In the genomic region with DNA sequence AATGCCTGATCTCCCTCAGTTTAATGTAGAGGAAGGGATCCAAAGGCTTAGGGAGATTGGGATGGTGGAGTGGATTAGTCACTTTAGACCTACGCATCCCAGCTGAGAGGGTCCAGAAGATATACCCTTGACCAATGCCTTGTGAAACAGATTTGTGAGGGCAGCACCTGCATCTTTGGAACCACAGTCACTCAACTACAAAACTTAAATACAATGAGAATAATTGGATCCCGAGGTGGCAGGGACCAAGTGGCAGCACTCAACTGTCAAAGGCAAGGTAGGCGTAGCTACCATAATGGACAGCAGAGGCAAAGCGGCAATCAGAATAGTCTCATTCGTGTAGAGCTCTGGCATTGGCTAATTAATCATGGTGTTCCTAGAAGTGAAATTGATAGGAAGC, we compare ENCODE assay signal across 3 cellular contexts. TPM values are rescaled to one million over a fixed set of nuclear protein-coding genes. Genes with fewer than 3 reads are reported as not detected.
"Had no signal": no experiment of that assay in that cellular context is flagged by ENCODE, and none has a peak within 500 bp of the region (broad histone marks: within the 10 kb centered on the region; RNA-seq: fewer than 3 reads in every experiment).

No MANE protein-coding gene starts in this region.

RNA-seq across cellular contexts. Expression of a gene that starts 20.3 kb away (rescaled TPM):
- total RNA-seq: PC-3, PC-9 had no signal
- polyA plus RNA-seq: SK-N-SH had no signal
